In the genomic region with DNA sequence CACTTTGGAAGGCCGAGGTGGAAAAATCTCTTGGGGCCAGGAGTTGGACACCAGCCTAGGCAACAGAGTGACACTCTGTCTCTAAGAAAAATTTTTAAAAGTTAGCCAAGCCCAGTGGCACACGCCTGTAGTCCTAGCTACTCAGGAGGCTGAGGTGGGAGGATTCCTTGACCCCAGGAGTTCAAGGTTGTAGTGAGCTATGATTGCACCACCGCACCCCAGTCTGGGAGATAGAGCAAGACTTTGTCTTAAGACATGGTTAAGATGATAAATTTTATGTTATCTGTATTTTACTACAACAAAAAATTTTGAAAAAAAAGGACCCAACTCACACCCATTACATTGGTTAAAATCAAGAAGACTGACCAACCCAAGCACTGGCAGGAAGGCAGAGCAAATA, we compare ENCODE assay signal across 29 cellular contexts.
"Had no signal": no experiment of that assay in that cellular context is flagged by ENCODE, and none has a peak within 500 bp of the region (broad histone marks: within the 10 kb centered on the region; RNA-seq: fewer than 3 reads in every experiment).

No MANE protein-coding gene starts in this region.

- H3K27ac ChIP-seq: colonic mucosa, coronary artery, dorsolateral prefrontal cortex, epithelial cell of prostate, esophagus muscularis mucosa, esophagus squamous epithelium, foreskin keratinocyte, gastrocnemius medialis, gastroesophageal sphincter, heart left ventricle, heart right ventricle had no signal

- H3K9me3 ChIP-seq: colonic mucosa, gastrocnemius medialis had no signal

- H3K36me3 ChIP-seq: colonic mucosa, esophagus muscularis mucosa, esophagus squamous epithelium, gastrocnemius medialis, gastroesophageal sphincter, heart left ventricle, heart right ventricle had no signal

- H3K9me3 Mint-ChIP-seq: dendritic cell treated with granulocyte-macrophage colony-stimulating factor and Interleukin-4, amounts not matched to agents 40 ng/mL and 50 ng/mL, for 4 days had no signal

- ATAC-seq: effector memory CD8-positive, alpha-beta T cell; esophagus mucosa; foreskin keratinocyte; gastrocnemius medialis; gastroesophageal sphincter; heart left ventricle; heart right ventricle had no signal

- DNase-seq: colonic mucosa; cortex of kidney; dermis blood vessel endothelial cell; effector CD4-positive, alpha-beta T cell; effector CD8-positive, alpha-beta T cell; effector memory CD4-positive, alpha-beta T cell; effector memory CD8-positive, alpha-beta T cell; erythroblast; esophagus squamous epithelium; foreskin fibroblast; foreskin keratinocyte; foreskin melanocyte; gastrocnemius medialis; glutamatergic neuron; head of caudate nucleus; heart left ventricle; heart right ventricle had no signal

- H3K27ac Mint-ChIP-seq: dendritic cell treated with granulocyte-macrophage colony-stimulating factor and Interleukin-4, amounts not matched to agents 40 ng/mL and 50 ng/mL, for 4 days; effector memory CD8-positive, alpha-beta T cell; endodermal cell had no signal

- H3K4me3 ChIP-seq: colonic mucosa, coronary artery, dorsolateral prefrontal cortex, esophagus muscularis mucosa, esophagus squamous epithelium, gastrocnemius medialis, gastroesophageal sphincter, heart left ventricle, heart right ventricle had no signal

- H3K27me3 ChIP-seq: colonic mucosa, esophagus muscularis mucosa, esophagus squamous epithelium had no signal

- H3K4me1 ChIP-seq: colonic mucosa, esophagus muscularis mucosa, esophagus squamous epithelium, foreskin keratinocyte, gastrocnemius medialis, gastroesophageal sphincter, heart left ventricle, heart right ventricle had no signal

- H3K4me3 Mint-ChIP-seq: dendritic cell treated with granulocyte-macrophage colony-stimulating factor and Interleukin-4, amounts not matched to agents 40 ng/mL and 50 ng/mL, for 4 days; effector memory CD8-positive, alpha-beta T cell; endodermal cell had no signal

- FAIRE-seq: colon, endometrium, endothelial cell of umbilical vein, frontal cortex had no signal

- H3K4me1 Mint-ChIP-seq: endodermal cell had no signal
